In the genomic region with DNA sequence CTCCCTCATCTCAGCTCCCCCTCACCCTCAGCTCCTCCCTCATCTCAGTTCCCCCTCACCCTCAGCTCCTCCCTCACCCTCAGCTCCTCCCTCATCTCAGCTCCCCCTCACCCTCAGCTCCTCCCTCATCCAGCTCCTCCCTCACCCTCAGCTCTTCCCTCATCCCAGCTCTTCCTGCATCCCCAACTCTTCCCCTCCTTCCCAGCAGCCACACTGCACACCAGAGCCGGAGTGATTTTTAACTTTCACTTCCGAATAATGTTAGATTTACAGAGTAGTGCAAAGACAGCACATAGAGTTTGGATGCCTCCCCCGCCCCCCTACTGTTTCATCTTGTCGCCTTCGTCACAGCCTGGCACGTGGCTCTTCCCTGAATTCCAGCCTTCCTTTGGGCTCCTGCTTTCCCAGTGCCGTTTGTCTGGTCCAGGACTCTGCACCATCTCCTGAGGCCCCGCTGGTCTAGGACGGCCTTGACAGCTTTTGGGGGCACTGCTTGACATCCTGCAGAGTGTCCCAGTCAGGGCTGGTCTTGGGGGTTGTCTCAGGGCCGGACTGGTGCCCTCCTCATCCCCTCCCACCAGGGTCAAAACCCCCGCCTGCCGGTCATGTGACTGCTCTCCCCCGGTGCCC, we compare ENCODE assay signal across 17 cellular contexts.
DNase-seq lines count a peak whose midpoint lies in the region; ATAC-seq, FAIRE-seq and TF ChIP-seq lines count a peak whose summit lies in the region.
"Had no signal": no experiment of that assay in that cellular context is flagged by ENCODE, and none has a peak within 500 bp of the region (broad histone marks: within the 10 kb centered on the region; RNA-seq: fewer than 3 reads in every experiment).

No MANE protein-coding gene starts in this region.

- no peak for FAIRE-seq in H1 (lab: Jason Lieb, UNC)
- no peak for FAIRE-seq in urothelium cell line (lab: Jason Lieb, UNC)

- no peak overlapping the region for H2AFZ ChIP-seq in H1 (ENCODE audit: low read length)

- no peak overlapping the region for H3K23ac ChIP-seq in H1 (ENCODE audit: insufficient read length)

- peak; percentile 3 for DNase-seq in left cardiac atrium
- no peak for DNase-seq in cardiac septum (ENCODE audit: low spot score)
- no peak for DNase-seq in H1 (ENCODE audit: low read depth in 1 of 2, low spot score in 2 of 2)
- no peak for DNase-seq in neural crest cell (ENCODE audit: low read depth, low spot score)
- peak; percentile 12 to 32 for DNase-seq in aorta
- no peak for DNase-seq in middle frontal gyrus (ENCODE audit: extremely low spot score, low spot score)
- DNase-seq in urothelium cell line (ENCODE audit: low spot score), result no peak
- DNase-seq: DMS79 treated with DMSO at 0.1 percent for 48 hours, H9, Kasumi-1, MM.1S, NCI-H1092 treated with DMSO at 0.1 percent for 48 hours, NCI-H2081 treated with DMSO at 0.1 percent for 48 hours, NCI-H510A treated with DMSO at 0.1 percent for 48 hours had no signal

- H2BK15ac ChIP-seq in H1 (ENCODE audit: low read length), result no peak overlapping the region

- 83% methylated on average over 13 of the region's 13 CpGs; no CpG with 5 or more reads in 1 of the 2 experiments for WGBS in H1 (ENCODE audit: extremely low coverage in 1 of 2, insufficient coverage in 1 of 2, insufficient read length in 1 of 2, insufficient replicate concordance in 2 of 2, low coverage in 1 of 2, low lambda C conversion rate in 2 of 2, missing lambda C conversion rate in 1 of 2), 2 experiments
- WGBS in aorta, 2 donors, result 61 to 64% methylated on average over 13 of the region's 13 CpGs

- intact Hi-C loops in left cardiac atrium (cut with DNase I) (no loop called here), cardiac septum (cut with DNase I) (no loop called here), aorta (cut with DNase I) (no loop called here)

- H3K9me3 Mint-ChIP-seq in neural crest cell, result no peaks in the 10 kb centered on the region
- H3K9me3 Mint-ChIP-seq: CD8-positive, alpha-beta T cell had no signal

- H3K27me3 Mint-ChIP-seq in neural crest cell (ENCODE audit: low read depth), result peaks cover 17% of the 10 kb centered on the region

- CTCF ChIA-PET in H1 (lab: Charles Lee; ENCODE audit: partially characterized antibody), result interaction anchor here (0.9 to 2.0 kb wide), 6 partner anchors 18 to 218 kb away, joined by 3 to 5 read pairs (median 4); no protein-coding TSS in a partner anchor

- H2BK20ac ChIP-seq in H1 (ENCODE audit: low read length), result no peak overlapping the region

- no peak overlapping the region; the same call in 1 of the 2 replicates for H3K18ac ChIP-seq in H1 (ENCODE audit: extremely low read depth, low read length)

- TF ChIP-seq CTCF in H1 (IDR thresholded peaks at IDR 0.05; ENCODE audit: control extremely low read depth in 1 of 3, insufficient read depth in 1 of 3, low read depth in 1 of 3, low read length in 3 of 3) (no peak), neural crest cell (conservative IDR thresholded peaks at IDR 0.05) (no peak)

- no peak overlapping the region for H4K5ac ChIP-seq in H1 (ENCODE audit: insufficient read length, low read depth, low read length)

- no peak overlapping the region for H4K8ac ChIP-seq in H1 (ENCODE audit: extremely low read depth, insufficient read depth, low read length)

- no peak overlapping the region for H3K4ac ChIP-seq in H1 (replicated peaks; ENCODE audit: insufficient read length, low read depth, low read length)

- H3K4me3 Mint-ChIP-seq in neural crest cell, result no peak overlapping the region
- H3K4me3 Mint-ChIP-seq: CD8-positive, alpha-beta T cell; H9 had no signal

- peaks cover 2 to 42% (median 31%) of the 10 kb centered on the region in 4 experiments for H3K4me1 ChIP-seq in H1 (replicated peaks in 1 of 4; ENCODE audit: control insufficient read depth in 3 of 4, insufficient read depth in 4 of 4, low read length in 3 of 4)
- H3K4me1 ChIP-seq in aorta (ENCODE audit: control insufficient read depth in 1 of 2, insufficient read depth in 2 of 2, low read length in 2 of 2), result no peaks in the 10 kb centered on the region

- H3K9me3 ChIP-seq in H1 (ENCODE audit: insufficient read depth in 2 of 2, low read depth in 1 of 2, low read length in 1 of 2), result no peaks in the 10 kb centered on the region
- no peaks in the 10 kb centered on the region for H3K9me3 ChIP-seq in aorta (ENCODE audit: control insufficient read depth, low read length)
- H3K9me3 ChIP-seq: BLaER1 had no signal

- H3K23me2 ChIP-seq in H1 (ENCODE audit: low read depth, low read length), result peaks cover 15% of the 10 kb centered on the region; the same call in 1 of the 2 replicates

- ATAC-seq in left cardiac atrium, result no peak
- ATAC-seq in aorta (ENCODE audit: low FRiP score), result no peak
- no peak for ATAC-seq in GM21576 (IDR thresholded peaks at IDR 0.05; ENCODE audit: unreplicated experiment)
- ATAC-seq: CD8-positive, alpha-beta T cell had no signal

- POLR2A ChIA-PET in H1 (lab: Charles Lee; ENCODE audit: partially characterized antibody), result interaction anchor here (0.6 to 1.6 kb wide), 3 partner anchors 9 to 139 kb away, joined by 4 read pairs; partner anchors contain the start of gene SLBP

- peaks cover 2% of the 10 kb centered on the region; the same call in 1 of the 2 replicates for H3K79me1 ChIP-seq in H1 (ENCODE audit: low read depth, low read length)

- no peak overlapping the region for H2BK5ac ChIP-seq in H1 (ENCODE audit: low read depth, low read length)

- H4K91ac ChIP-seq in H1 (replicated peaks; ENCODE audit: insufficient read length, low read length), result no peak overlapping the region

- H3K27me3 ChIP-seq in H1 (replicated peaks in 1 of 4; ENCODE audit: control insufficient read depth in 3 of 4, extremely low read depth in 1 of 4, insufficient read depth in 3 of 4, low read length in 3 of 4) (no peaks in the 10 kb centered on the region; a peak in 2 of 7 replicates), aorta (ENCODE audit: control insufficient read depth in 1 of 2, insufficient read depth in 2 of 2, low read length in 1 of 2) (no peaks in the 10 kb centered on the region)

- no peaks in the 10 kb centered on the region for H3K36me3 Mint-ChIP-seq in neural crest cell (ENCODE audit: low read depth)
- H3K36me3 Mint-ChIP-seq: CD8-positive, alpha-beta T cell had no signal

- H3K36me3 ChIP-seq in H1 (ENCODE audit: control insufficient read depth in 2 of 4, insufficient read depth in 4 of 4, low read length in 3 of 4) (no peaks in the 10 kb centered on the region), aorta (ENCODE audit: control insufficient read depth in 1 of 2, insufficient read depth in 2 of 2, low read length in 1 of 2) (no peaks in the 10 kb centered on the region)
- H3K36me3 ChIP-seq: BLaER1 had no signal

- H3K9ac ChIP-seq in H1 (replicated peaks in 1 of 4; ENCODE audit: extremely low read depth in 1 of 4, low read depth in 3 of 4, low read length in 3 of 4), result no peak overlapping the region

- H2AK5ac ChIP-seq in H1 (ENCODE audit: low read depth, low read length), result no peak overlapping the region

- peaks cover 14% of the 10 kb centered on the region for H3K4me1 Mint-ChIP-seq in neural crest cell

- H3K56ac ChIP-seq in H1 (replicated peaks; ENCODE audit: insufficient read length, low read depth, low read length), result no peak overlapping the region

- H4K20me1 ChIP-seq in H1 (replicated peaks in 1 of 2; ENCODE audit: control insufficient read depth in 1 of 2, insufficient read depth in 2 of 2, low read length in 2 of 2), result peaks cover 0 to 4% of the 10 kb centered on the region in 2 experiments

- no peak overlapping the region for H2BK12ac ChIP-seq in H1 (ENCODE audit: low read depth, low read length)

- H3K27ac ChIP-seq in H1 (ENCODE audit: low read depth, low read length), result no peak overlapping the region
- H3K27ac ChIP-seq in aorta (ENCODE audit: low read depth in 1 of 2, low read length in 2 of 2), result no peak overlapping the region
- H3K27ac ChIP-seq: BLaER1 had no signal

- no peak for TF ChIP-seq EP300 in H1 (IDR thresholded peaks at IDR 0.05; ENCODE audit: borderline replicate concordance in 1 of 2, low read depth in 2 of 2, low read length in 2 of 2)

- no peak overlapping the region for H3K4me2 ChIP-seq in H1 (ENCODE audit: insufficient read depth in 1 of 2, low read depth in 2 of 2, low read length in 2 of 2)
- H3K4me2 ChIP-seq: BLaER1 had no signal

- H3K79me2 ChIP-seq in H1 (ENCODE audit: control insufficient read depth in 1 of 2, insufficient read depth in 2 of 2, low read length in 2 of 2), result no peaks in the 10 kb centered on the region

- no peak overlapping the region for H2BK120ac ChIP-seq in H1 (replicated peaks; ENCODE audit: low read depth, low read length)

- H3K14ac ChIP-seq in H1 (ENCODE audit: insufficient read length), result no peak overlapping the region

- no peak for TF ChIP-seq POLR2A in H1 (IDR thresholded peaks at IDR 0.05; ENCODE audit: control extremely low read depth in 1 of 2, low read depth in 2 of 2, low read length in 2 of 2)

- TF ChIP-seq RAD21 in H1 (IDR thresholded peaks at IDR 0.05 in 1 of 2, conservative IDR thresholded peaks at IDR 0.05 in 1 of 2; ENCODE audit: low read depth in 2 of 2, low read length in 2 of 2), result no peak

- H3K27ac Mint-ChIP-seq in neural crest cell (ENCODE audit: unreplicated experiment), result peak overlapping the region; percentile 57
- H3K27ac Mint-ChIP-seq: CD8-positive, alpha-beta T cell; H9 had no signal

- H3K4me3 ChIP-seq in H1 (ENCODE audit: extremely low read depth in 1 of 4, insufficient read depth in 2 of 4, low read depth in 3 of 4, low read length in 4 of 4), result no peak overlapping the region
- H3K4me3 ChIP-seq in aorta (ENCODE audit: low read length in 2 of 2), result no peak overlapping the region
- H3K4me3 ChIP-seq: BLaER1 had no signal

TF ChIP-seq in H1, 55 proteins besides CTCF, POLR2A, EP300 and RAD21 (continues in another document):
- TF ChIP-seq CEBPB (IDR thresholded peaks at IDR 0.05; ENCODE audit: low read depth, low read length) (no peak), E2F6 (IDR thresholded peaks at IDR 0.05) (peak; percentile 66)

Comparison
In these comparisons a context has a peak if more than half of its experiments do, and no peak if none do; other contexts are left out.
1. DNase-seq: peak in left cardiac atrium (single experiment) and aorta (2 of 2); none in cardiac septum (single experiment), H1 (0 of 2), neural crest cell (single experiment), middle frontal gyrus (single experiment) and urothelium cell line (single experiment).